In genomic region chr3:32794487-32795308, GRCh38 we compare ENCODE assay signal across 1 cellular context.
TF ChIP-seq lines count a peak whose summit lies in the region.

No MANE protein-coding gene starts in this region.

TF ChIP-seq in HepG2, 621 proteins besides CTCF, POLR2A, EP300 and RAD21 (continued from another document and continues in another):
- no peak for TF ChIP-seq GMEB2 (CRISPR knock-in tag; IDR thresholded peaks at IDR 0.05; ENCODE audit: low read depth)
- TF ChIP-seq KLF16 (CRISPR knock-in tag; IDR thresholded peaks at IDR 0.05), result no peak
- TF ChIP-seq RORA (CRISPR knock-in tag; IDR thresholded peaks at IDR 0.05), result no peak
- TF ChIP-seq SATB2 (CRISPR knock-in tag; IDR thresholded peaks at IDR 0.05), result no peak
- TF ChIP-seq ELF3 (CRISPR knock-in tag; IDR thresholded peaks at IDR 0.05), result no peak
- 0 out of 2 replicates have a peak, but pooled peaks have one; percentile 74 for TF ChIP-seq SMYD3 (CRISPR knock-in tag; IDR thresholded peaks at IDR 0.05)
- TF ChIP-seq PCBP1 (IDR thresholded peaks at IDR 0.05; ENCODE audit: borderline replicate concordance, low read depth, low read length), result no peak
- TF ChIP-seq ZNF776 (CRISPR knock-in tag; IDR thresholded peaks at IDR 0.05), result no peak
- no peak for TF ChIP-seq ZSCAN22 (CRISPR knock-in tag; IDR thresholded peaks at IDR 0.05)
- TF ChIP-seq ZNF253 (CRISPR knock-in tag; IDR thresholded peaks at IDR 0.05; ENCODE audit: borderline replicate concordance), result no peak
- no peak for TF ChIP-seq ZFP36 (IDR thresholded peaks at IDR 0.05; ENCODE audit: borderline replicate concordance, low read depth, low read length, partially characterized antibody)
- no peak for TF ChIP-seq POLR2G (IDR thresholded peaks at IDR 0.05; ENCODE audit: low read depth, low read length)
- no peak for TF ChIP-seq ZNF512B (CRISPR knock-in tag; IDR thresholded peaks at IDR 0.05; ENCODE audit: borderline replicate concordance)
- TF ChIP-seq TFDP1 (CRISPR knock-in tag; IDR thresholded peaks at IDR 0.05; ENCODE audit: borderline replicate concordance), result no peak
- no peak for TF ChIP-seq ZNF326 (CRISPR knock-in tag; IDR thresholded peaks at IDR 0.05; ENCODE audit: borderline replicate concordance)
- TF ChIP-seq ZNF101 (CRISPR knock-in tag; IDR thresholded peaks at IDR 0.05; ENCODE audit: borderline replicate concordance, low read depth), result no peak
- peak; percentile 70; the same call in 1 of the 2 replicates for TF ChIP-seq YEATS4 (CRISPR knock-in tag; IDR thresholded peaks at IDR 0.05; ENCODE audit: borderline replicate concordance)
- TF ChIP-seq FLYWCH1 (CRISPR knock-in tag; IDR thresholded peaks at IDR 0.05), result 0 out of 2 replicates have a peak, but pooled peaks have one; percentile 10
- TF ChIP-seq PAWR (CRISPR knock-in tag; IDR thresholded peaks at IDR 0.05; ENCODE audit: borderline replicate concordance), result no peak
- no peak for TF ChIP-seq ZNF589 (CRISPR knock-in tag; conservative IDR thresholded peaks at IDR 0.05)
- TF ChIP-seq ZNF280B (CRISPR knock-in tag; IDR thresholded peaks at IDR 0.05; ENCODE audit: borderline replicate concordance), result no peak
- TF ChIP-seq SNAPC4 (CRISPR knock-in tag; IDR thresholded peaks at IDR 0.05), result no peak
- TF ChIP-seq SMC3 (IDR thresholded peaks at IDR 0.05; ENCODE audit: low read length), result no peak
- TF ChIP-seq ZNF562 (CRISPR knock-in tag; IDR thresholded peaks at IDR 0.05; ENCODE audit: borderline replicate concordance), result no peak
- no peak for TF ChIP-seq ZBTB3 (CRISPR knock-in tag; IDR thresholded peaks at IDR 0.05; ENCODE audit: borderline replicate concordance, low read depth)
- peak; percentile 91 for TF ChIP-seq FOSL2 (CRISPR knock-in tag; IDR thresholded peaks at IDR 0.05)
- TF ChIP-seq NCOR1 (IDR thresholded peaks at IDR 0.05; ENCODE audit: borderline replicate concordance, low read length), result peak; percentile 79
- TF ChIP-seq GFI1 (CRISPR knock-in tag; IDR thresholded peaks at IDR 0.05; ENCODE audit: borderline replicate concordance), result no peak
- no peak for TF ChIP-seq TSC22D2 (CRISPR knock-in tag; IDR thresholded peaks at IDR 0.05; ENCODE audit: borderline replicate concordance)
- TF ChIP-seq PHF21A (CRISPR knock-in tag; IDR thresholded peaks at IDR 0.05), result peak; percentile 88
- 0 out of 2 replicates have a peak, but pooled peaks have one; percentile 33 for TF ChIP-seq ZNF280D (CRISPR knock-in tag; IDR thresholded peaks at IDR 0.05)
- no peak for TF ChIP-seq ZZZ3 (CRISPR knock-in tag; IDR thresholded peaks at IDR 0.05; ENCODE audit: borderline replicate concordance)
- TF ChIP-seq RELA (CRISPR knock-in tag; IDR thresholded peaks at IDR 0.05), result no peak
- no peak for TF ChIP-seq ZNF800 (CRISPR knock-in tag; IDR thresholded peaks at IDR 0.05)
- no peak; the same call in 1 of the 2 replicates for TF ChIP-seq KAT8 (CRISPR knock-in tag; IDR thresholded peaks at IDR 0.05)
- TF ChIP-seq SSRP1 (CRISPR knock-in tag; IDR thresholded peaks at IDR 0.05), result no peak
- 0 out of 2 replicates have a peak, but pooled peaks have one; percentile 59 for TF ChIP-seq ZNF264 (CRISPR knock-in tag; IDR thresholded peaks at IDR 0.05)
- peak; percentile 82 for TF ChIP-seq TEAD3 (CRISPR knock-in tag; optimal IDR thresholded peaks at IDR 0.05; ENCODE audit: borderline replicate concordance)
- no peak for TF ChIP-seq ZNF225 (CRISPR knock-in tag; IDR thresholded peaks at IDR 0.05)
- TF ChIP-seq TBX2 (CRISPR knock-in tag; IDR thresholded peaks at IDR 0.05; ENCODE audit: borderline replicate concordance), result peak; percentile 90
- TF ChIP-seq IRF1 (CRISPR knock-in tag; IDR thresholded peaks at IDR 0.05; ENCODE audit: low read depth), result no peak
- TF ChIP-seq MEIS2 (CRISPR knock-in tag; IDR thresholded peaks at IDR 0.05), result 0 out of 2 replicates have a peak, but pooled peaks have one; percentile 43
- peak; percentile 73; the same call in 1 of the 2 replicates for TF ChIP-seq BRD4 (CRISPR knock-in tag; IDR thresholded peaks at IDR 0.05)
- TF ChIP-seq SNRNP70 (IDR thresholded peaks at IDR 0.05; ENCODE audit: low read depth, low read length), result no peak
- no peak for TF ChIP-seq CERS6 (CRISPR knock-in tag; IDR thresholded peaks at IDR 0.05)
- TF ChIP-seq ZSCAN9 (CRISPR knock-in tag; IDR thresholded peaks at IDR 0.05; ENCODE audit: borderline replicate concordance), result no peak
- TF ChIP-seq HNRNPLL (IDR thresholded peaks at IDR 0.05; ENCODE audit: low read depth, low read length, poor library complexity, severe bottlenecking), result no peak
